ENCODE assay signal across 14 cellular contexts in the genomic region with DNA sequence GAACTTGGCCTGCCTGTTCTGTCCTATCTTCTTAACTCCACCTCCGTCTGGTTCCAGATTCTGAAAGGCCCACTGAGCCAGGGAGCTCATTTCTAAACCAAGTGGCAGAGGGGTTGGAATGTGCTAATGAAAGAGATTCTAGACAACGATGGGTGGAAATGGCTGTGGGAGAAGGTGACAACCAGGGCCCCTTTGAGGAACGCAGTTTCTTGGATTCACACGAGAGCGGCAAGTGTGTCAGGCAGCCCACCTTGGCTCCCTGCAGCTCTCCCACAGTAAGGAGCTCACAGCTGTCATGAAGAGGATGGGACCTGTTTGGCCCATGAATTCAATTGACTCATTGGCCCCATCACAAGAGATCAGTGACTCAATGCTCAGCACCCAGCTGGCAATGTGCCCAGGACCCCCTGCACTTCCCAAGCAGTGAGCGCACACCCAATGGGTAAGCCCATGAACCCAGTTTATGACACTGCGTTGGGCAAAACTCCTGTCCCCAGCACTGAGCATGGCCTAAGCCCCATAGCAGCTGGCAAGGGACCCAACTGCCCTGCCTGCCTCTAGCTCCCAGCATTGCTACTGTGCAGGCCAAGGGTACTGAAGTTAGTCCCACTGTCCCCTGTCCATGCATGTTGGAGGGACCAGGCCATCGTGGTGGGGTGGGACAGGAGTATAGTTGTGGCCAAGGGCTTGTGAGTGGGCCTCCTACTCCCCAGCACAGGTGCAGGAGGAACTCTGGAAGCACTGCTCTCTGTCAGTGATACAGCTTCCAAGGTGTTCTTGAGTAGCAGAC. TPM values are rescaled to one million over a fixed set of nuclear protein-coding genes. Genes with fewer than 3 reads are reported as not detected.
DNase-seq lines count a peak whose midpoint lies in the region; ATAC-seq lines count a peak whose summit lies in the region.
"Had no signal": no experiment of that assay in that cellular context is flagged by ENCODE, and none has a peak within 500 bp of the region (broad histone marks: within the 10 kb centered on the region; RNA-seq: fewer than 3 reads in every experiment).

No MANE protein-coding gene starts in this region.

- H3K27me3 Mint-ChIP-seq in activated CD8-positive, alpha-beta memory T cell treated with anti-CD3 and anti-CD28 coated beads, Interleukin-2, amount 10 ng/mL, durations not matched to agents 7 days and 5 days = peaks cover 2% of the 10 kb centered on the region
- no peaks in the 10 kb centered on the region for H3K27me3 Mint-ChIP-seq in effector memory CD8-positive, alpha-beta T cell
- no peaks in the 10 kb centered on the region for H3K27me3 Mint-ChIP-seq in stimulated activated naive B cell treated with anti-CD40 and anti-IgM and Interleukin-4, amounts not matched to agents 10 μg/mL and 1 μg/mL and 100 μg/mL, for 72 hours
- H3K27me3 Mint-ChIP-seq: CD8-positive, alpha-beta memory T cell had no signal

- peak overlapping the region; percentile 52 for H3K27ac Mint-ChIP-seq in activated CD8-positive, alpha-beta memory T cell treated with anti-CD3 and anti-CD28 coated beads, Interleukin-2, amount 10 ng/mL, durations not matched to agents 7 days and 5 days
- peak overlapping the region; percentile 46 to 66 for H3K27ac Mint-ChIP-seq in effector memory CD8-positive, alpha-beta T cell
- peak overlapping the region; percentile 22 for H3K27ac Mint-ChIP-seq in stimulated activated naive B cell treated with anti-CD40 and anti-IgM and Interleukin-4, amounts not matched to agents 10 μg/mL and 1 μg/mL and 100 μg/mL, for 72 hours

- H3K9me3 ChIP-seq in SK-N-MC (ENCODE audit: low read depth, low read length) = no peaks in the 10 kb centered on the region

- peaks cover 8% of the 10 kb centered on the region for H3K36me3 Mint-ChIP-seq in activated CD8-positive, alpha-beta memory T cell treated with anti-CD3 and anti-CD28 coated beads, Interleukin-2, amount 10 ng/mL, durations not matched to agents 7 days and 5 days
- H3K36me3 Mint-ChIP-seq in effector memory CD8-positive, alpha-beta T cell (ENCODE audit: insufficient read depth) = peaks cover 33% of the 10 kb centered on the region
- H3K36me3 Mint-ChIP-seq in stimulated activated naive B cell treated with anti-CD40 and anti-IgM and Interleukin-4, amounts not matched to agents 10 μg/mL and 1 μg/mL and 100 μg/mL, for 72 hours = peaks cover 30 to 40% of the 10 kb centered on the region in 2 donors

- H3K4me3 Mint-ChIP-seq in activated CD8-positive, alpha-beta memory T cell treated with anti-CD3 and anti-CD28 coated beads, Interleukin-2, amount 10 ng/mL, durations not matched to agents 7 days and 5 days = no peak overlapping the region
- no peak overlapping the region for H3K4me3 Mint-ChIP-seq in effector memory CD8-positive, alpha-beta T cell
- no peak overlapping the region for H3K4me3 Mint-ChIP-seq in stimulated activated naive B cell treated with anti-CD40 and anti-IgM and Interleukin-4, amounts not matched to agents 10 μg/mL and 1 μg/mL and 100 μg/mL, for 72 hours
- H3K4me3 Mint-ChIP-seq: CD8-positive, alpha-beta memory T cell had no signal

- peak overlapping the region; percentile 62; the same call in 1 of the 2 replicates for H3K27ac ChIP-seq in SK-N-MC

- no peak for DNase-seq in activated CD8-positive, alpha-beta memory T cell treated with anti-CD3 and anti-CD28 coated beads, Interleukin-2, amount 10 ng/mL, durations not matched to agents 7 days and 5 days
- DNase-seq in activated CD8-positive, alpha-beta memory T cell treated with anti-CD3 and anti-CD28 coated beads, Interleukin-2, amount 50 U/mL, for 4 hours = no peak
- DNase-seq in SK-N-MC (ENCODE audit: low read depth, low spot score) = no peak
- DNase-seq in effector memory CD8-positive, alpha-beta T cell = no peak
- no peak for DNase-seq in stimulated activated naive B cell treated with anti-CD40 and anti-IgM and Interleukin-4, amounts not matched to agents 10 μg/mL and 1 μg/mL and 100 μg/mL, for 72 hours
- DNase-seq in medulla oblongata (ENCODE audit: extremely low spot score) = no peak
- DNase-seq in OCI-M2 (lab: John Stamatoyannopoulos, UW; ENCODE audit: unreplicated experiment) = no peak
- no peak for DNase-seq in NCI-H2107 treated with DMSO at 0.1 percent for 48 hours (lab: John Stamatoyannopoulos, UW; ENCODE audit: unreplicated experiment)
- DNase-seq: amniotic stem cell; CD8-positive, alpha-beta memory T cell; hippocampal formation; NCI-H1105; NCI-H2227 treated with DMSO at 0.1 percent for 48 hours; SIG-M5 had no signal

- no peaks in the 10 kb centered on the region for H3K9me3 Mint-ChIP-seq in activated CD8-positive, alpha-beta memory T cell treated with anti-CD3 and anti-CD28 coated beads, Interleukin-2, amount 10 ng/mL, durations not matched to agents 7 days and 5 days (ENCODE audit: low read depth)
- no peaks in the 10 kb centered on the region for H3K9me3 Mint-ChIP-seq in effector memory CD8-positive, alpha-beta T cell
- H3K9me3 Mint-ChIP-seq in stimulated activated naive B cell treated with anti-CD40 and anti-IgM and Interleukin-4, amounts not matched to agents 10 μg/mL and 1 μg/mL and 100 μg/mL, for 72 hours = no peaks in the 10 kb centered on the region
- H3K9me3 Mint-ChIP-seq: CD8-positive, alpha-beta memory T cell had no signal

- peaks cover 33% of the 10 kb centered on the region for H3K4me1 Mint-ChIP-seq in activated CD8-positive, alpha-beta memory T cell treated with anti-CD3 and anti-CD28 coated beads, Interleukin-2, amount 10 ng/mL, durations not matched to agents 7 days and 5 days
- peaks cover 13 to 18% of the 10 kb centered on the region in 2 donors for H3K4me1 Mint-ChIP-seq in effector memory CD8-positive, alpha-beta T cell (ENCODE audit: low read depth in 2 of 2)
- H3K4me1 Mint-ChIP-seq in stimulated activated naive B cell treated with anti-CD40 and anti-IgM and Interleukin-4, amounts not matched to agents 10 μg/mL and 1 μg/mL and 100 μg/mL, for 72 hours = peaks cover 18 to 34% of the 10 kb centered on the region in 2 donors

- no peak for ATAC-seq in activated CD8-positive, alpha-beta memory T cell treated with anti-CD3 and anti-CD28 coated beads, Interleukin-2, amount 10 ng/mL, durations not matched to agents 7 days and 5 days
- no peak for ATAC-seq in effector memory CD8-positive, alpha-beta T cell (replicated peaks)
- ATAC-seq in stimulated activated naive B cell treated with anti-CD40 and anti-IgM and Interleukin-4, amounts not matched to agents 10 μg/mL and 1 μg/mL and 100 μg/mL, for 72 hours (replicated peaks) = no peak

- no peak overlapping the region for H3K9ac ChIP-seq in SK-N-MC (ENCODE audit: insufficient read length)

- no peak overlapping the region for H3K4me3 ChIP-seq in SK-N-MC

- peaks cover 48% of the 10 kb centered on the region; the same call in 1 of the 2 replicates for H3K36me3 ChIP-seq in SK-N-MC (ENCODE audit: insufficient read depth, low read length)

- CTCF ChIA-PET in activated CD8-positive, alpha-beta memory T cell treated with anti-CD3 and anti-CD28 coated beads, Interleukin-2, amount 10 ng/mL, durations not matched to agents 7 days and 5 days (lab: Charles Lee) = interaction anchor here (0.8 to 6.6 kb wide), 8 partner anchors 9 to 408 kb away, joined by 3 to 52 read pairs (median 4); partner anchors contain the start of genes GTPBP2, MRPS18A and VEGFA

RNA-seq across cellular contexts. Expression of gene MRPS18A, which starts 16.4 kb away (rescaled TPM):
- 10 to 100 TPM; 41.0 to 47.4 TPM for total RNA-seq in activated CD8-positive, alpha-beta memory T cell treated with anti-CD3 and anti-CD28 coated beads, Interleukin-2, amount 10 ng/mL, durations not matched to agents 7 days and 5 days

RNA-seq across cellular contexts. Expression of gene RSPH9, which starts 26.4 kb away (rescaled TPM):
- total RNA-seq in activated CD8-positive, alpha-beta memory T cell treated with anti-CD3 and anti-CD28 coated beads, Interleukin-2, amount 10 ng/mL, durations not matched to agents 7 days and 5 days = not detected
- total RNA-seq: CD8-positive, alpha-beta memory T cell had no signal

RNA-seq across cellular contexts. Expression of gene MAD2L1BP, which starts 35.6 kb away (rescaled TPM):
- total RNA-seq in activated CD8-positive, alpha-beta memory T cell treated with anti-CD3 and anti-CD28 coated beads, Interleukin-2, amount 10 ng/mL, durations not matched to agents 7 days and 5 days = 10 to 100 TPM; 37.9 to 41.1 TPM

RNA-seq across cellular contexts. Expression of gene GTPBP2, which starts 42.1 kb away (rescaled TPM):
- 100 to 1,000 TPM; 117 to 130 TPM for total RNA-seq in activated CD8-positive, alpha-beta memory T cell treated with anti-CD3 and anti-CD28 coated beads, Interleukin-2, amount 10 ng/mL, durations not matched to agents 7 days and 5 days
